In genomic region chr9:100030548-100030947, GRCh38 we compare ENCODE assay signal across 31 cellular contexts.
A peak's percentile ranks its signal among the peaks of the same experiment; 100 is the strongest.
DNase-seq lines count a peak whose midpoint lies in the region; ATAC-seq, FAIRE-seq and TF ChIP-seq lines count a peak whose summit lies in the region.
"Had no signal": no experiment of that assay in that cellular context is flagged by ENCODE, and none has a peak within 500 bp of the region (broad histone marks: within the 10 kb centered on the region; RNA-seq: fewer than 3 reads in every experiment).

No MANE protein-coding gene starts in this region.

- H3K9ac ChIP-seq in GM12878 (ENCODE audit: control insufficient read depth, insufficient read depth, low read length) = no peak overlapping the region

- POLR2A ChIA-PET in GM12878 (lab: Charles Lee) = interaction anchor here (0.6 to 1.3 kb wide), 9 partner anchors 8 to 343 kb away, joined by 3 to 4 read pairs (median 3); partner anchors contain the start of genes ERP44 and INVS

- ATAC-seq in GM19351 (IDR thresholded peaks at IDR 0.05; ENCODE audit: unreplicated experiment) (peak; percentile 45), HG03442 (IDR thresholded peaks at IDR 0.05; ENCODE audit: unreplicated experiment) (peak; percentile 34), GM12878 (peak; percentile 79), GM21786 (IDR thresholded peaks at IDR 0.05; ENCODE audit: unreplicated experiment) (no peak)
- ATAC-seq: esophagus mucosa, HCT116, lower lobe of right lung, right cardiac atrium, upper lobe of right lung had no signal

- H3K4me3 ChIP-seq in GM12865 (ENCODE audit: low read depth, low read length) = no peak overlapping the region
- no peak overlapping the region for H3K4me3 ChIP-seq in GM12878
- H3K4me3 ChIP-seq: heart right ventricle, lower lobe of right lung, SJCRH30, spleen, upper lobe of right lung had no signal

- DNase-seq in GM12865 (ENCODE audit: low read depth) (peak; percentile 70), GM12878 (ENCODE audit: low read depth, low spot score) (peak; percentile 21), medulla oblongata (ENCODE audit: extremely low spot score) (no peak), NCI-H2196 (lab: John Stamatoyannopoulos, UW; ENCODE audit: unreplicated experiment) (no peak)
- DNase-seq in activated CD4-positive, alpha-beta T cell treated with anti-CD3 and anti-CD28 coated beads, Interleukin-2, amount 50 U/mL, for 4 hours = no peak
- DNase-seq: activated effector memory CD4-positive, alpha-beta T cell treated with anti-CD3 and anti-CD28 coated beads, Interleukin-2, amount 50 U/mL, for 16 hours; BE2C; caudate nucleus; COR-L47; cortex of kidney; endodermal cell; foreskin fibroblast; GF-D8; heart right ventricle; kidney glomerular epithelial cell; lower lobe of right lung; NCI-H1092 treated with DMSO at 0.1 percent for 48 hours; NCI-H187 treated with DMSO at 0.1 percent for 48 hours; NCI-H2171 treated with DMSO at 0.1 percent for 48 hours; posterior cingulate gyrus; right cardiac atrium; SJCRH30; spleen; T-helper 1 cell; upper lobe of right lung had no signal

- CTCF ChIA-PET in GM12878 (lab: Yijun Ruan, JAX) = interaction anchor here (1.0 to 8.0 kb wide), 13 partner anchors 16 to 867 kb away, joined by 3 to 143 read pairs (median 3); partner anchors contain the start of gene NR4A3

- H2AFZ ChIP-seq in GM12878 (ENCODE audit: control insufficient read depth, low read depth, low read length) = no peak overlapping the region

- peak overlapping the region; percentile 4; the same call in 1 of the 2 replicates for H3K4me2 ChIP-seq in GM12878 (ENCODE audit: control insufficient read depth, insufficient read depth)

- TF ChIP-seq CTCF in GM12865 (IDR thresholded peaks at IDR 0.05; ENCODE audit: insufficient read depth, low read depth, low read length, missing control alignments) (no peak), GM12878 (IDR thresholded peaks at IDR 0.05 in 2 of 3, conservative IDR thresholded peaks at IDR 0.05 in 1 of 3; ENCODE audit: control insufficient read depth in 2 of 3, extremely low read depth in 1 of 3, insufficient read depth in 1 of 3, low read depth in 3 of 3, low read length in 3 of 3) (no peak)

- no peak for TF ChIP-seq POLR2A in GM12878 (IDR thresholded peaks at IDR 0.05; ENCODE audit: low read depth, low read length)

- BruUV-seq in GM12878 (replicated peaks; lab: Mats Ljungman, UMichigan) = no TSS peak

- 50% methylated on average over 2 of the region's 2 CpGs for WGBS in GM12878 (ENCODE audit: insufficient coverage, insufficient replicate concordance, low lambda C conversion rate, missing lambda C conversion rate)

- in situ Hi-C loops in GM12878 (cut with MboI) = loop anchor here (5.0 kb wide), 2 partner anchors 187 to 292 kb away; no protein-coding TSS in a partner anchor

- no peaks in the 10 kb centered on the region; the same call in 2 of the 3 replicates for H3K9me3 ChIP-seq in GM12878 (replicated peaks; ENCODE audit: control insufficient read depth, insufficient read depth, low read length)
- H3K9me3 ChIP-seq: BE2C, lower lobe of right lung, SJCRH30, upper lobe of right lung had no signal

- no peaks in the 10 kb centered on the region for H3K27me3 ChIP-seq in GM12878 (replicated peaks in 1 of 2; ENCODE audit: control insufficient read depth in 2 of 2, insufficient read depth in 2 of 2, low read length in 1 of 2)
- H3K27me3 ChIP-seq: BE2C, heart right ventricle, SJCRH30, spleen, upper lobe of right lung had no signal

- peaks cover 28% of the 10 kb centered on the region for H3K4me1 ChIP-seq in GM12878 (ENCODE audit: control insufficient read depth, insufficient read depth, low read length)
- H3K4me1 ChIP-seq: BE2C, SJCRH30 had no signal

- SMC1A ChIA-PET in GM12878 (lab: Charles Lee; ENCODE audit: uncharacterized antibody, unreplicated experiment) = interaction anchor here (0.6 to 7.2 kb wide), 16 partner anchors 16 to 309 kb away, joined by 3 to 115 read pairs (median 4); no protein-coding TSS in a partner anchor

- H3K27ac ChIP-seq in GM12878 (ENCODE audit: control insufficient read depth, insufficient read depth) = peak overlapping the region; percentile 63
- H3K27ac ChIP-seq: heart right ventricle, lower lobe of right lung, SJCRH30, spleen, upper lobe of right lung had no signal

- FAIRE-seq in GM12878 (lab: Jason Lieb, UNC) = no peak
- FAIRE-seq: TTC549 had no signal

- H3K79me2 ChIP-seq in GM12878 (ENCODE audit: control insufficient read depth, insufficient read depth, low read length) = peaks cover 22% of the 10 kb centered on the region

- RAD21 ChIA-PET in GM12878 (lab: Charles Lee; ENCODE audit: unreplicated experiment) = interaction anchor here (0.9 to 3.5 kb wide), 15 partner anchors 15 to 867 kb away, joined by 3 to 20 read pairs (median 4); no protein-coding TSS in a partner anchor

- TF ChIP-seq EP300 in GM12878 (IDR thresholded peaks at IDR 0.05; ENCODE audit: borderline replicate concordance in 1 of 2, control insufficient read depth in 1 of 2, low read depth in 2 of 2, low read length in 2 of 2) = no peak

- intact Hi-C loops in GM12878 (cut with micrococcal nuclease; ENCODE audit: unreplicated experiment) = no loop called here

- no peaks in the 10 kb centered on the region for H4K20me1 ChIP-seq in GM12878 (ENCODE audit: control insufficient read depth, insufficient read depth)

- peaks cover 0 to 4% of the 10 kb centered on the region in 2 experiments; a peak in 1 of 4 replicates for H3K36me3 ChIP-seq in GM12878 (ENCODE audit: control insufficient read depth in 2 of 2, insufficient read depth in 2 of 2, low read length in 1 of 2)
- H3K36me3 ChIP-seq: lower lobe of right lung, upper lobe of right lung had no signal

- peak; percentile 20; the same call in 1 of the 2 replicates for TF ChIP-seq RAD21 in GM12878 (IDR thresholded peaks at IDR 0.05; ENCODE audit: insufficient read depth, low read depth, low read length)

TF ChIP-seq in GM12878, 131 proteins besides CTCF, POLR2A, EP300 and RAD21 (continues in another document):
- TF ChIP-seq GABPA (IDR thresholded peaks at IDR 0.05; ENCODE audit: low read depth) (no peak), E2F8 (IDR thresholded peaks at IDR 0.05; ENCODE audit: low read depth, partially characterized antibody) (no peak), RELB (IDR thresholded peaks at IDR 0.05; ENCODE audit: low read depth) (peak; percentile 83), GATAD2B (conservative IDR thresholded peaks at IDR 0.05; ENCODE audit: low read depth) (0 out of 2 replicates have a peak, but pooled peaks have one; percentile 37), NBN (IDR thresholded peaks at IDR 0.05) (no peak), STAT3 (IDR thresholded peaks at IDR 0.05; ENCODE audit: low read depth, low read length) (no peak), MXI1 (IDR thresholded peaks at IDR 0.05; ENCODE audit: low read depth, low read length) (no peak), SRF (IDR thresholded peaks at IDR 0.05; ENCODE audit: low read depth in 2 of 2, low read length in 2 of 2) (peak in 1 of 2 experiments; percentile 47; a peak in 1 of 4 replicates), PAX5 (IDR thresholded peaks at IDR 0.05; ENCODE audit: borderline replicate concordance, low read depth, low read length) (no peak), PKNOX1 (IDR thresholded peaks at IDR 0.05) (peak; percentile 85), IKZF1 (conservative IDR thresholded peaks at IDR 0.05) (peak; percentile 89), NRF1 (conservative IDR thresholded peaks at IDR 0.05; ENCODE audit: low read depth, low read length) (no peak), NFIC (IDR thresholded peaks at IDR 0.05; ENCODE audit: low read depth, low read length) (0 out of 2 replicates have a peak, but pooled peaks have one; percentile 32), SP1 (IDR thresholded peaks at IDR 0.05; ENCODE audit: low read depth, low read length) (no peak), NR2C1 (IDR thresholded peaks at IDR 0.05) (no peak), IKZF2 (IDR thresholded peaks at IDR 0.05) (peak; percentile 75 to 82; a peak in 3 of 4 replicates)

Comparison
In these comparisons a context has a peak if more than half of its experiments do, and no peak if none do; other contexts are left out.
1. DNase-seq: peak in GM12865 (single experiment) and GM12878 (single experiment); none in activated CD4-positive, alpha-beta T cell treated with anti-CD3 and anti-CD28 coated beads, Interleukin-2, amount 50 U/mL, for 4 hours (0 of 2), medulla oblongata (single experiment) and NCI-H2196 (single experiment).